In genomic region chr2:102494570-102494969, GRCh38 we compare ENCODE assay signal across 28 cellular contexts. TPM values are rescaled to one million over a fixed set of nuclear protein-coding genes. Genes with fewer than 3 reads are reported as not detected.
DNase-seq lines count a peak whose midpoint lies in the region; ATAC-seq, FAIRE-seq and TF ChIP-seq lines count a peak whose summit lies in the region.
"Had no signal": no experiment of that assay in that cellular context is flagged by ENCODE, and none has a peak within 500 bp of the region (broad histone marks: within the 10 kb centered on the region; RNA-seq: fewer than 3 reads in every experiment).

No MANE protein-coding gene starts in this region.

- H3K27ac ChIP-seq in HepG2 (ENCODE audit: extremely low read length, insufficient read depth, low read length) (no peak overlapping the region), right lobe of liver (no peak overlapping the region)
- H3K27ac ChIP-seq: 22Rv1, BLaER1 had no signal

- CTCF ChIA-PET in HepG2 (lab: Yijun Ruan, JAX; ENCODE audit: low intra/inter-chr PET ratio, low total read pairs): no interaction called here

- POLR2A ChIA-PET in HepG2 (lab: Yijun Ruan, JAX): no interaction called here

- no peaks in the 10 kb centered on the region for H3K79me2 ChIP-seq in HepG2 (ENCODE audit: insufficient read depth, low read length)

- 30% methylated on average over 1 of the region's 1 CpG for WGBS in HepG2 (ENCODE audit: low lambda C conversion rate)
- WGBS in right lobe of liver (ENCODE audit: insufficient coverage, low coverage, low lambda C conversion rate, missing lambda C conversion rate): 83% methylated on average over 1 of the region's 1 CpG

- intact Hi-C loops in HepG2 (cut with micrococcal nuclease; ENCODE audit: unreplicated experiment) (no loop called here), right lobe of liver (cut with DNase I) (no loop called here)

- H3K9me3 ChIP-seq in HepG2 (ENCODE audit: low read length) (no peaks in the 10 kb centered on the region), right lobe of liver (no peaks in the 10 kb centered on the region), HAP-1 (no peaks in the 10 kb centered on the region)
- H3K9me3 ChIP-seq: BE2C had no signal

- no peak overlapping the region for H3K9ac ChIP-seq in HepG2 (ENCODE audit: insufficient read depth, low read depth, low read length)
- H3K9ac ChIP-seq: BLaER1 had no signal

- no peaks in the 10 kb centered on the region for H3K4me1 ChIP-seq in HepG2 (ENCODE audit: insufficient read depth, low read length)
- H3K4me1 ChIP-seq in right lobe of liver: no peaks in the 10 kb centered on the region
- H3K4me1 ChIP-seq in HAP-1: no peaks in the 10 kb centered on the region
- H3K4me1 ChIP-seq: BE2C, BLaER1 had no signal

- TF ChIP-seq POLR2A in HepG2 (IDR thresholded peaks at IDR 0.05; ENCODE audit: insufficient read depth in 1 of 2, low read depth in 2 of 2, low read length in 2 of 2): no peak
- TF ChIP-seq POLR2A in right lobe of liver (IDR thresholded peaks at IDR 0.05): no peak

- no peaks in the 10 kb centered on the region for H3K27me3 ChIP-seq in HepG2 (ENCODE audit: control insufficient read depth in 1 of 2, insufficient read depth in 2 of 2, low read length in 2 of 2)
- no peaks in the 10 kb centered on the region for H3K27me3 ChIP-seq in right lobe of liver
- H3K27me3 ChIP-seq in HAP-1 (ENCODE audit: low read depth): no peaks in the 10 kb centered on the region
- H3K27me3 ChIP-seq: BE2C, BLaER1 had no signal

- ATAC-seq in HepG2: no peak
- ATAC-seq in right lobe of liver: no peak
- ATAC-seq: GM12878 had no signal

- FAIRE-seq in HepG2 (lab: Jason Lieb, UNC) (no peak), TTC549 (lab: Jason Lieb, UNC) (peak; percentile 19)
- FAIRE-seq: GM12878, GM12892, GM18507 had no signal

- TF ChIP-seq RAD21 in HepG2 (CRISPR knock-in tag; IDR thresholded peaks at IDR 0.05): no peak

- no peak overlapping the region for H3K4me2 ChIP-seq in HepG2 (ENCODE audit: low read depth, low read length)
- H3K4me2 ChIP-seq: BLaER1 had no signal

- H3K36me3 ChIP-seq in HepG2 (replicated peaks in 1 of 2; ENCODE audit: control insufficient read depth in 1 of 2, insufficient read depth in 2 of 2, low read length in 2 of 2): no peaks in the 10 kb centered on the region
- H3K36me3 ChIP-seq in right lobe of liver: no peaks in the 10 kb centered on the region
- H3K36me3 ChIP-seq in HAP-1 (replicated peaks): no peaks in the 10 kb centered on the region
- H3K36me3 ChIP-seq: BE2C, BLaER1 had no signal

- DNase-seq in HepG2 (ENCODE audit: low spot score) (no peak), right lobe of liver (no peak), HAP-1 (ENCODE audit: low spot score in 2 of 2) (no peak), NCI-H2029 (lab: John Stamatoyannopoulos, UW) (no peak)
- DNase-seq: ACHN; BE2C; C1 segment of cervical spinal cord; CD4-positive, alpha-beta memory T cell; CD4-positive, CD25-positive, alpha-beta regulatory T cell; CD8-positive, alpha-beta memory T cell; COR-L47; DMS 273 treated with DMSO at 0.1 percent for 48 hours; DMS153; DMS53; DMS79; DND-41; EL; GDM1 had no signal

- no peaks in the 10 kb centered on the region for H4K20me1 ChIP-seq in HepG2 (ENCODE audit: insufficient read depth, low read length)
- H4K20me1 ChIP-seq: BLaER1 had no signal

- TF ChIP-seq CTCF in HepG2 (CRISPR knock-in tag; IDR thresholded peaks at IDR 0.05): no peak
- no peak for TF ChIP-seq CTCF in right lobe of liver (IDR thresholded peaks at IDR 0.05)

- H3K4me3 ChIP-seq in HepG2 (replicated peaks in 1 of 3; ENCODE audit: insufficient read depth in 1 of 3, low read depth in 2 of 3, low read length in 3 of 3) (no peak overlapping the region), right lobe of liver (no peak overlapping the region), HAP-1 (no peak overlapping the region)
- H3K4me3 ChIP-seq: BLaER1, GM12878 had no signal

- no TSS peak for BruUV-seq in HepG2 (replicated peaks; lab: Mats Ljungman, UMichigan)

- in situ Hi-C loops in HepG2 (cut with HindIII; ENCODE audit: extremely low pct_ligation_motif_present, low pct_unique_long_range_greater_than_20kb): no loop called here
- in situ Hi-C loops in HAP-1 (cut with MboI; ENCODE audit: low sequenced_read_pairs): no loop called here

- no peak for TF ChIP-seq EP300 in HepG2 (IDR thresholded peaks at IDR 0.05; ENCODE audit: low read depth in 2 of 2, low read length in 2 of 2)
- no peak for TF ChIP-seq EP300 in HepG2 (CRISPR knock-in tag; IDR thresholded peaks at IDR 0.05; ENCODE audit: borderline replicate concordance)

- no peak overlapping the region for H2AFZ ChIP-seq in HepG2 (ENCODE audit: low read length)

TF ChIP-seq in HepG2, 621 proteins besides CTCF, POLR2A, EP300 and RAD21:
- TF ChIP-seq MAFF (IDR thresholded peaks at IDR 0.05; ENCODE audit: low read depth, low read length): peak; percentile 75; the same call in 1 of the 2 replicates
- peak; percentile 79 to 89 for TF ChIP-seq MAFK (conservative IDR thresholded peaks at IDR 0.05 in 1 of 2, IDR thresholded peaks at IDR 0.05 in 1 of 2; ENCODE audit: low read length in 2 of 2)
- no peak for TF ChIP-seq MLLT10 (CRISPR knock-in tag; IDR thresholded peaks at IDR 0.05)

RNA-seq across cellular contexts. Expression of gene SLC9A4, which starts 21.5 kb away (rescaled TPM):
- not detected in 2 replicates for total RNA-seq in HepG2 (2016; rRNA removed; fragmentation: Illumina TruSeq; extraction: Trizol)
- total RNA-seq in HepG2 (2016; cell fraction: cytosol; rRNA removed; fragmentation: Illumina TruSeq; extraction: Trizol; ENCODE audit: low read depth): not detected in 2 replicates
- total RNA-seq in HepG2 (2016; cell fraction: insoluble cytoplasmic fraction; rRNA removed; fragmentation: Illumina TruSeq; extraction: Trizol): not detected in 2 replicates
- total RNA-seq in HepG2 (2016; cell fraction: membrane; rRNA removed; fragmentation: Illumina TruSeq; extraction: Trizol): not detected in 2 replicates
- not detected in 2 replicates for total RNA-seq in HepG2 (2016; cell fraction: nucleus; rRNA removed; fragmentation: Illumina TruSeq; extraction: Trizol)
- polyA plus RNA-seq in HepG2 (2011; rRNA removed): not detected in 2 replicates
- polyA plus RNA-seq in HepG2 (2011; cell fraction: cytosol; rRNA removed): not detected in 2 replicates
- not detected in 2 replicates for polyA plus RNA-seq in HepG2 (2011; cell fraction: nucleus; rRNA removed)
- polyA plus RNA-seq in HepG2 (2012): not detected in 2 replicates
- not detected in 2 replicates for polyA plus RNA-seq in HepG2 (2016; cell fraction: cytosol; fragmentation: Illumina TruSeq; extraction: Trizol; ENCODE audit: low read depth)
- not detected in 2 replicates for polyA plus RNA-seq in HepG2 (2016; cell fraction: insoluble cytoplasmic fraction; fragmentation: Illumina TruSeq; extraction: Trizol; ENCODE audit: low read depth)
- polyA plus RNA-seq in HepG2 (2016; cell fraction: membrane; fragmentation: Illumina TruSeq; extraction: Trizol; ENCODE audit: low read depth): not detected in 2 replicates
- not detected in 2 replicates for polyA plus RNA-seq in HepG2 (2016; cell fraction: nucleus; fragmentation: Illumina TruSeq; extraction: Trizol; ENCODE audit: insufficient read depth, low read depth)
- 0.04 TPM in 1 of 2 replicates, not detected in the other for polyA minus RNA-seq in HepG2 (2011; rRNA and poly(A)+ RNA removed; ENCODE audit: low replicate concordance)
- polyA minus RNA-seq in HepG2 (2011; cell fraction: cytosol; rRNA and poly(A)+ RNA removed): not detected in 2 replicates
- 0.12 and 0.13 TPM in 2 replicates for polyA minus RNA-seq in HepG2 (2011; cell fraction: nucleus; rRNA and poly(A)+ RNA removed)
- total RNA-seq in right lobe of liver: not detected
- total RNA-seq: CD4-positive, CD25-positive, alpha-beta regulatory T cell; CD8-positive, alpha-beta memory T cell; Daoy; G401 had no signal
- polyA plus RNA-seq: AG04450; CD14-positive monocyte; CD4-positive, alpha-beta memory T cell; CD4-positive, CD25-positive, alpha-beta regulatory T cell; CD8-positive, alpha-beta memory T cell; GM12878 had no signal
